ENCODE assay signal across 15 cellular contexts in genomic region chr20:22462975-22463914, GRCh38.
DNase-seq lines count a peak whose midpoint lies in the region; ATAC-seq and TF ChIP-seq lines count a peak whose summit lies in the region.
"Had no signal": no experiment of that assay in that cellular context is flagged by ENCODE, and none has a peak within 500 bp of the region (broad histone marks: within the 10 kb centered on the region; RNA-seq: fewer than 3 reads in every experiment).

No MANE protein-coding gene starts in this region.

- in situ Hi-C loops in GM23248 (cut with MboI): no loop called here

- ATAC-seq in right lobe of liver: peak; percentile 32 to 55 (median 44)
- ATAC-seq: psoas muscle; stimulated activated naive CD8-positive, alpha-beta T cell treated with anti-CD3 and anti-CD28 coated beads, Interleukin-15, amount 100 ng/mL, for 72 hours had no signal

- H2AFZ ChIP-seq in GM23248: no peak overlapping the region

- no peaks in the 10 kb centered on the region for H4K20me1 ChIP-seq in GM23248 (ENCODE audit: insufficient read depth)
- H4K20me1 ChIP-seq: BLaER1 had no signal

- no peaks in the 10 kb centered on the region for H3F3A ChIP-seq in GM23248 (ENCODE audit: insufficient read depth)

- H3K27ac ChIP-seq in GM23248 (no peak overlapping the region), right lobe of liver (peak overlapping the region; percentile 68 to 93 (median 71))
- H3K27ac ChIP-seq: BLaER1, psoas muscle had no signal

- H3K9ac ChIP-seq in GM23248: no peak overlapping the region
- H3K9ac ChIP-seq: BLaER1 had no signal

- H3K27me3 ChIP-seq in GM23248 (replicated peaks; ENCODE audit: insufficient read depth): 0 out of 2 replicates have a peak, but pooled peaks cover 4% of the 10 kb centered on the region
- H3K27me3 ChIP-seq in right lobe of liver: no peaks in the 10 kb centered on the region
- H3K27me3 ChIP-seq: BLaER1 had no signal

- H3K4me2 ChIP-seq in GM23248 (ENCODE audit: unreplicated experiment): no peak overlapping the region
- H3K4me2 ChIP-seq: BLaER1 had no signal

- DNase-seq in GM23248 (peak; percentile 16), NCI-H187 treated with DMSO at 0.1 percent for 48 hours (lab: John Stamatoyannopoulos, UW) (peak; percentile 86), RPMI7951 (ENCODE audit: low read depth) (peak; percentile 20), right lobe of liver (peak in 2 of 3 donors; percentile 50 to 54), SW480 (ENCODE audit: low spot score) (no peak), DMS114 treated with DMSO at 0.1 percent for 48 hours (lab: John Stamatoyannopoulos, UW; ENCODE audit: unreplicated experiment) (no peak), nucleus accumbens (lab: John Stamatoyannopoulos, UW) (no peak)
- no peak for DNase-seq in stimulated activated CD4-positive, alpha-beta T cell treated with anti-CD3 and anti-CD28 coated beads, Interleukin-15, amount 100 ng/mL, for 24 hours
- DNase-seq: activated CD4-positive, alpha-beta T cell treated with anti-CD3 and anti-CD28 coated beads for 48 hours; hypothalamus; NCI-H524; psoas muscle; stimulated activated CD4-positive, alpha-beta T cell treated with anti-CD3 and anti-CD28 coated beads, Interleukin-4, amount 100 ng/mL, for 4 hours; stimulated activated naive CD8-positive, alpha-beta T cell treated with anti-CD3 and anti-CD28 coated beads, Interleukin-15, amount 100 ng/mL, for 72 hours had no signal

- no peaks in the 10 kb centered on the region for H3K9me2 ChIP-seq in GM23248 (ENCODE audit: insufficient read depth)

- TF ChIP-seq POLR2A in right lobe of liver (IDR thresholded peaks at IDR 0.05): no peak

- H3K4me3 ChIP-seq in GM23248 (no peak overlapping the region), right lobe of liver (no peak overlapping the region)
- H3K4me3 ChIP-seq: BLaER1, psoas muscle had no signal

- intact Hi-C loops in right lobe of liver (cut with DNase I): loop anchor here (10.0 kb wide), 1 partner anchor 122 kb away; the partner anchor contains the start of gene FOXA2 (in 2 of the 2)

- 17 to 19% methylated on average over 11 of the region's 11 CpGs for WGBS in GM23248 (ENCODE audit: low coverage in 1 of 2, low lambda C conversion rate in 2 of 2, missing lambda C conversion rate in 2 of 2), 2 experiments
- WGBS in right lobe of liver (ENCODE audit: insufficient coverage, low coverage, low lambda C conversion rate, missing lambda C conversion rate): 25% methylated on average over 9 of the region's 11 CpGs

- H3K9me3 ChIP-seq in GM23248 (ENCODE audit: low read depth) (no peaks in the 10 kb centered on the region), right lobe of liver (no peaks in the 10 kb centered on the region)
- H3K9me3 ChIP-seq: BLaER1, psoas muscle had no signal

- H3K4me1 ChIP-seq in GM23248 (ENCODE audit: insufficient read depth): no peaks in the 10 kb centered on the region
- H3K4me1 ChIP-seq in right lobe of liver: peaks cover 0 to 77% (median 35%) of the 10 kb centered on the region in 4 donors
- H3K4me1 ChIP-seq: BLaER1, psoas muscle had no signal

- H3K79me2 ChIP-seq in GM23248 (ENCODE audit: insufficient read depth): no peaks in the 10 kb centered on the region

- H3K36me3 ChIP-seq in GM23248 (ENCODE audit: low read depth) (no peaks in the 10 kb centered on the region), right lobe of liver (no peaks in the 10 kb centered on the region)
- H3K36me3 ChIP-seq: BLaER1 had no signal

- no peak for TF ChIP-seq CTCF in right lobe of liver (IDR thresholded peaks at IDR 0.05)

Comparison
In these comparisons a context has a peak if more than half of its experiments do, and no peak if none do; other contexts are left out.
1. DNase-seq: peak in GM23248 (single experiment), NCI-H187 treated with DMSO at 0.1 percent for 48 hours (single experiment), RPMI7951 (single experiment) and right lobe of liver (2 of 3); none in SW480 (single experiment), DMS114 treated with DMSO at 0.1 percent for 48 hours (single experiment), stimulated activated CD4-positive, alpha-beta T cell treated with anti-CD3 and anti-CD28 coated beads, Interleukin-15, amount 100 ng/mL, for 24 hours (single experiment) and nucleus accumbens (0 of 56).